ENCODE assay signal across 24 cellular contexts in genomic region chr1:159140474-159140873, GRCh38. TPM values are rescaled to one million over a fixed set of nuclear protein-coding genes. Genes with fewer than 3 reads are reported as not detected.
"Had no signal": no experiment of that assay in that cellular context is flagged by ENCODE, and none has a peak within 500 bp of the region (broad histone marks: within the 10 kb centered on the region; RNA-seq: fewer than 3 reads in every experiment).

No MANE protein-coding gene starts in this region.

- H3K4me3 Mint-ChIP-seq: IgD-negative memory B cell had no signal

- H3K4me3 ChIP-seq: K562 had no signal

- H3K9me3 ChIP-seq: SK-N-SH had no signal

- H3K9ac ChIP-seq: KMS-11, SK-N-SH had no signal

- H3K27ac ChIP-seq: HL-60, KMS-11 had no signal

- H3K27ac Mint-ChIP-seq: IgD-negative memory B cell had no signal

- H3K4me1 Mint-ChIP-seq: IgD-negative memory B cell had no signal

- ATAC-seq: K562 had no signal

- FAIRE-seq: HTR-8/SVneo, K562, RCC 7860 had no signal

- H3K36me3 Mint-ChIP-seq: IgD-negative memory B cell had no signal

- DNase-seq: Kasumi-1, MM.1S, NCI-H1048, NCI-H1105, NCI-H1436 treated with DMSO at 0.1 percent for 48 hours, NCI-H1694, NCI-H187 treated with DMSO at 0.1 percent for 48 hours, NCI-H2029 treated with DMSO at 0.1 percent for 48 hours, NCI-H2107, NCI-H2227 treated with DMSO at 0.1 percent for 48 hours, NCI-H524, NCI-H69, NCI-H774, RPMI8226, SHP77, SK-N-SH, SW 1271 had no signal

- H3K9me3 Mint-ChIP-seq: IgD-negative memory B cell had no signal

- H3K4me2 ChIP-seq: KMS-11 had no signal

RNA-seq across cellular contexts. Expression of gene CADM3, which starts 30.9 kb away (rescaled TPM):
- total RNA-seq: K562, NCI-H460 had no signal
